2 cellular contexts compared by ENCODE assay signal in the genomic region with DNA sequence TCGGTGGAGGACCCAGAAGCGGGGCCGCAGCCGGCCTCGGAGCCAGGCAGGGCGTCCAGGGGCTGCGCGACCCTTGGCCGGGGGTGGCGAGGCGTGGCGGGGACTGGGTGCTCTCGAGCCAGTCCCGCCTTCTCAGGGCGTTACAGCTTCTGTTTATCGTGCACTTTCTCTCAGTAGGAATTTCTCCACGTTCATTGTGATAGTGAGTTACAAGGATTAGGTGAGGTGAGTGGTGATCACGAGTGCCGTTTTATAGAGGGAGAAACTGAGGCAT.
TF ChIP-seq lines count a peak whose summit lies in the region.

No MANE protein-coding gene starts in this region.

TF ChIP-seq in H1, 55 proteins besides CTCF, POLR2A, EP300 and RAD21:
- TF ChIP-seq SP2 (IDR thresholded peaks at IDR 0.05; ENCODE audit: low read length) (no peak), NRF1 (IDR thresholded peaks at IDR 0.05; ENCODE audit: low read depth, low read length) (no peak), KDM5A (IDR thresholded peaks at IDR 0.05; ENCODE audit: low read length) (no peak), ASH2L (IDR thresholded peaks at IDR 0.05; ENCODE audit: low read length) (no peak), JUND (IDR thresholded peaks at IDR 0.05; ENCODE audit: low read length) (no peak), CHD1 (IDR thresholded peaks at IDR 0.05; ENCODE audit: low read depth, low read length) (no peak), SAP30 (IDR thresholded peaks at IDR 0.05; ENCODE audit: insufficient read depth, insufficient replicate concordance, low read length) (no peak), SRF (IDR thresholded peaks at IDR 0.05; ENCODE audit: low read depth, low read length) (no peak)

TF ChIP-seq in neural cell, 6 proteins besides CTCF, POLR2A, EP300 and RAD21:
- TF ChIP-seq, protein P1, sequence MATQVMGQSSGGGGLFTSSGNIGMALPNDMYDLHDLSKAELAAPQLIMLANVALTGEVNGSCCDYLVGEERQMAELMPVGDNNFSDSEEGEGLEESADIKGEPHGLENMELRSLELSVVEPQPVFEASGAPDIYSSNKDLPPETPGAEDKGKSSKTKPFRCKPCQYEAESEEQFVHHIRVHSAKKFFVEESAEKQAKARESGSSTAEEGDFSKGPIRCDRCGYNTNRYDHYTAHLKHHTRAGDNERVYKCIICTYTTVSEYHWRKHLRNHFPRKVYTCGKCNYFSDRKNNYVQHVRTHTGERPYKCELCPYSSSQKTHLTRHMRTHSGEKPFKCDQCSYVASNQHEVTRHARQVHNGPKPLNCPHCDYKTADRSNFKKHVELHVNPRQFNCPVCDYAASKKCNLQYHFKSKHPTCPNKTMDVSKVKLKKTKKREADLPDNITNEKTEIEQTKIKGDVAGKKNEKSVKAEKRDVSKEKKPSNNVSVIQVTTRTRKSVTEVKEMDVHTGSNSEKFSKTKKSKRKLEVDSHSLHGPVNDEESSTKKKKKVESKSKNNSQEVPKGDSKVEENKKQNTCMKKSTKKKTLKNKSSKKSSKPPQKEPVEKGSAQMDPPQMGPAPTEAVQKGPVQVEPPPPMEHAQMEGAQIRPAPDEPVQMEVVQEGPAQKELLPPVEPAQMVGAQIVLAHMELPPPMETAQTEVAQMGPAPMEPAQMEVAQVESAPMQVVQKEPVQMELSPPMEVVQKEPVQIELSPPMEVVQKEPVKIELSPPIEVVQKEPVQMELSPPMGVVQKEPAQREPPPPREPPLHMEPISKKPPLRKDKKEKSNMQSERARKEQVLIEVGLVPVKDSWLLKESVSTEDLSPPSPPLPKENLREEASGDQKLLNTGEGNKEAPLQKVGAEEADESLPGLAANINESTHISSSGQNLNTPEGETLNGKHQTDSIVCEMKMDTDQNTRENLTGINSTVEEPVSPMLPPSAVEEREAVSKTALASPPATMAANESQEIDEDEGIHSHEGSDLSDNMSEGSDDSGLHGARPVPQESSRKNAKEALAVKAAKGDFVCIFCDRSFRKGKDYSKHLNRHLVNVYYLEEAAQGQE (IDR thresholded peaks at IDR 0.05; ENCODE audit: borderline replicate concordance): no peak
- no peak for TF ChIP-seq POLR2AphosphoS5 (IDR thresholded peaks at IDR 0.05)
- TF ChIP-seq TAF1 (IDR thresholded peaks at IDR 0.05; ENCODE audit: low read depth): no peak
- TF ChIP-seq MXI1 (conservative IDR thresholded peaks at IDR 0.05; ENCODE audit: poor library complexity, severe bottlenecking): no peak
- no peak for TF ChIP-seq EZH2 (IDR thresholded peaks at IDR 0.05; ENCODE audit: borderline replicate concordance, insufficient read depth, low read length, poor library complexity, severe bottlenecking)
- no peak for TF ChIP-seq SMC3 (conservative IDR thresholded peaks at IDR 0.05; ENCODE audit: poor library complexity)
